In the genomic region with DNA sequence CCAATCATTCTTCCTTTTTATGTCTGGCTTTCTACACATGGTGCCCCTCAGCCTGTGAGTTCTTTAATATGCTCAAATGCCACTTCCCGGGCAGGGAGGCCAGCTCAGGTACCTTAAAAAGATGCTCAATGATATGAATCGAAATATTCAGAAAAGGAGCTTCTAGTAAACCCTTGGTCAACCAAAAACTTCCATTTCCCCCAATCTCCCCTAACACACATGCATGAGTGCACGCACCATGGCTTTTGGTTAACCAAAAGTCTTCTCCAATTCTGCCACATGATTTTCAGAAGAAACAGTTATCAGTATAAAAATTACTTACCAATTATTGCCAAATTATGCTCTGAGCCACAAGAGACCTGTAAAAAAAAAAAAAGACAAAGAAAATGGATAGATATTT, we compare ENCODE assay signal across 32 cellular contexts.
"Had no signal": no experiment of that assay in that cellular context is flagged by ENCODE, and none has a peak within 500 bp of the region (broad histone marks: within the 10 kb centered on the region; RNA-seq: fewer than 3 reads in every experiment).

No MANE protein-coding gene starts in this region.

- H3K4me2 ChIP-seq: SK-N-SH had no signal

- DNase-seq: activated B cell treated with CpG ODN at 0.5 μM for 24 hours; activated CD4-positive, alpha-beta memory T cell treated with anti-CD3 and anti-CD28 coated beads, Interleukin-2, amount 10 ng/mL, durations not matched to agents 7 days and 5 days; activated CD4-positive, alpha-beta T cell treated with anti-CD3 and anti-CD28 coated beads for 1 hour; activated CD4-positive, alpha-beta T cell treated with anti-CD3 and anti-CD28 coated beads for 48 hours; activated CD8-positive, alpha-beta memory T cell treated with anti-CD3 and anti-CD28 coated beads for 24 hours; activated CD8-positive, alpha-beta memory T cell treated with anti-CD3 and anti-CD28 coated beads, Interleukin-2, amount 10 ng/mL, durations not matched to agents 7 days and 5 days; activated CD8-positive, alpha-beta memory T cell treated with anti-CD3 and anti-CD28 coated beads, Interleukin-2, amount 50 U/mL, for 48 hours; activated gamma-delta T cell; activated naive CD4-positive, alpha-beta T cell treated with Interleukin-2 at 50 U/mL for 16 hours; adrenal gland; body of pancreas; NCI-H1092 treated with DMSO at 0.1 percent for 48 hours; NCI-H1417 treated with DMSO at 0.1 percent for 48 hours; NCI-H187 treated with DMSO at 0.1 percent for 48 hours; NCI-H2081; NCI-H2171 treated with DMSO at 0.1 percent for 48 hours; NCI-H2227 treated with DMSO at 0.1 percent for 48 hours; NCI-H446; NCI-H510A treated with DMSO at 0.1 percent for 48 hours; NCI-H526 treated with DMSO at 0.1 percent for 48 hours; PC-3; Peyer's patch; RPMI8226; SHP77 treated with DMSO at 0.1 percent for 48 hours; SK-N-SH; SW 1271; T-helper 1 cell; T-helper 9 cell had no signal

- H3K4me3 ChIP-seq: adrenal gland, body of pancreas, breast epithelium, Peyer's patch, SJSA1 had no signal

- H3K4me1 ChIP-seq: adrenal gland, body of pancreas, breast epithelium, Peyer's patch, SJSA1 had no signal

- H3K9me3 ChIP-seq: adrenal gland, body of pancreas, breast epithelium, Peyer's patch, SJSA1, SK-N-SH had no signal

- H3K27me3 ChIP-seq: adrenal gland, body of pancreas, breast epithelium, Peyer's patch, SJSA1 had no signal

- H3K36me3 ChIP-seq: adrenal gland, breast epithelium, Peyer's patch, SJSA1 had no signal

- H3K27ac ChIP-seq: adrenal gland, body of pancreas, breast epithelium, Peyer's patch, SJSA1, VCaP had no signal

- H3K9ac ChIP-seq: SK-N-SH had no signal

- FAIRE-seq: astrocyte had no signal

- ATAC-seq: activated CD8-positive, alpha-beta memory T cell treated with anti-CD3 and anti-CD28 coated beads, Interleukin-2, amount 10 ng/mL, durations not matched to agents 7 days and 5 days; body of pancreas; PC-3 had no signal
